Comparison of ENCODE assay signal across 14 cellular contexts in the genomic region with DNA sequence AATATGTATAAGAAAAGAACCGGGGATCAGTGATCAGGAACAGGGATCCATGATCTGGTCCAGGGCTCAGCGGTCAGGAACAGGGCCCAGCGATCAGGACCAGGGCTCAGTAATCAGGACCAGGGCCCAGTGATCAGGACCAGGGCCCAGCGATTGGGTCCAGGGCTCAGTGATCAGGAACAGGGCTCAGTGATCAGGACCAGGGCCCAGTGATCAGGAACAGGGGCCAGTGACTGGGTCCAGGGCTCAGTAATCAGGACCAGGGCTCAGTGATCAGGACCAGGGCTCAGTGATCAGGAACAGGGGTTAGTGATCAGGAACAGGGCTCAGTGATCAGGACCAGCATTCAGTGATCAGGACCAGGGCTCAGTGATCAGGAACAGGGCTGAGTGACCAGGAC. TPM values are rescaled to one million over a fixed set of nuclear protein-coding genes. Genes with fewer than 3 reads are reported as not detected.
DNase-seq lines count a peak whose midpoint lies in the region; ATAC-seq, FAIRE-seq and TF ChIP-seq lines count a peak whose summit lies in the region.
"Had no signal": no experiment of that assay in that cellular context is flagged by ENCODE, and none has a peak within 500 bp of the region (broad histone marks: within the 10 kb centered on the region; RNA-seq: fewer than 3 reads in every experiment).

No MANE protein-coding gene starts in this region.

- TF ChIP-seq CTCF in KMS-11 (conservative IDR thresholded peaks at IDR 0.05; ENCODE audit: low read depth, low read length) (no peak), endothelial cell (IDR thresholded peaks at IDR 0.05; ENCODE audit: unreplicated experiment) (no peak), neural progenitor cell (IDR thresholded peaks at IDR 0.05) (no peak)

- FAIRE-seq in RCC 7860 (lab: Jason Lieb, UNC): no peak

- H3K4me1 Mint-ChIP-seq in endothelial cell (ENCODE audit: unreplicated experiment) (peaks cover 3% of the 10 kb centered on the region), neural progenitor cell (no peaks in the 10 kb centered on the region)

- H3K36me3 ChIP-seq in KMS-11 (ENCODE audit: insufficient read depth): no peaks in the 10 kb centered on the region
- H3K36me3 ChIP-seq in neural progenitor cell: no peaks in the 10 kb centered on the region
- H3K36me3 ChIP-seq: ovary, tibial nerve had no signal

- peak overlapping the region; percentile 88 for H3K4me3 Mint-ChIP-seq in endothelial cell (ENCODE audit: unreplicated experiment)
- H3K4me3 Mint-ChIP-seq in neural progenitor cell: peak overlapping the region; percentile 52
- H3K4me3 Mint-ChIP-seq: activated naive CD4-positive, alpha-beta T cell treated with anti-CD3 and anti-CD28 coated beads for 36 hours had no signal

- H3F3A ChIP-seq in neural progenitor cell (ENCODE audit: low read depth): peaks cover 7% of the 10 kb centered on the region

- peak overlapping the region; percentile 72 for H3K4me2 ChIP-seq in KMS-11
- H3K4me2 ChIP-seq in neural progenitor cell: no peak overlapping the region

- DNase-seq in endothelial cell (ENCODE audit: low spot score) (no peak), neural progenitor cell (ENCODE audit: low spot score) (peak; percentile 18), RCC 7860 (ENCODE audit: low spot score) (no peak)
- DNase-seq: activated naive CD4-positive, alpha-beta T cell treated with anti-CD3 and anti-CD28 coated beads for 36 hours; DMS153; effector CD8-positive, alpha-beta T cell; NCI-H187 had no signal

- H3K27ac ChIP-seq in KMS-11 (peak overlapping the region; percentile 99), neural progenitor cell (no peak overlapping the region)
- H3K27ac ChIP-seq: ovary had no signal

- TF ChIP-seq POLR2A in GM10847 (IDR thresholded peaks at IDR 0.05; ENCODE audit: extremely low read depth, insufficient read length): peak; percentile 34

- peaks cover 8% of the 10 kb centered on the region for H3K9me3 ChIP-seq in neural progenitor cell (ENCODE audit: low read depth)
- H3K9me3 ChIP-seq: ovary had no signal

- ATAC-seq in HG03039 (IDR thresholded peaks at IDR 0.05; ENCODE audit: unreplicated experiment): no peak
- ATAC-seq in GM18868 (IDR thresholded peaks at IDR 0.05; ENCODE audit: unreplicated experiment): no peak
- ATAC-seq in SK-N-SH treated with all-trans-retinoic acid at 6 μM for 48 hours: no peak

- H4K20me1 ChIP-seq in KMS-11 (ENCODE audit: insufficient read depth): no peaks in the 10 kb centered on the region
- H4K20me1 ChIP-seq in neural progenitor cell (ENCODE audit: low read depth): no peaks in the 10 kb centered on the region

- H3K27me3 Mint-ChIP-seq in endothelial cell (ENCODE audit: unreplicated experiment): peaks cover 26% of the 10 kb centered on the region
- H3K27me3 Mint-ChIP-seq in neural progenitor cell (ENCODE audit: insufficient read depth, low read depth): peaks cover 4% of the 10 kb centered on the region

- H3K4me1 ChIP-seq in KMS-11 (ENCODE audit: low read depth, poor library complexity, severe bottlenecking) (peaks cover 53% of the 10 kb centered on the region), neural progenitor cell (no peaks in the 10 kb centered on the region)
- H3K4me1 ChIP-seq: tibial nerve had no signal

- no peaks in the 10 kb centered on the region for H3K27me3 ChIP-seq in KMS-11 (ENCODE audit: insufficient read depth, low read depth)
- H3K27me3 ChIP-seq in neural progenitor cell: no peaks in the 10 kb centered on the region
- H3K27me3 ChIP-seq: ovary, tibial nerve had no signal

- H2AFZ ChIP-seq in KMS-11 (ENCODE audit: low read depth) (no peak overlapping the region), neural progenitor cell (replicated peaks) (no peak overlapping the region)

- H3K9me3 Mint-ChIP-seq in endothelial cell (ENCODE audit: unreplicated experiment): peaks cover 37% of the 10 kb centered on the region
- peaks cover 29% of the 10 kb centered on the region for H3K9me3 Mint-ChIP-seq in neural progenitor cell
- H3K9me3 Mint-ChIP-seq: activated naive CD4-positive, alpha-beta T cell treated with anti-CD3 and anti-CD28 coated beads for 36 hours had no signal

- H3K4me3 ChIP-seq in KMS-11 (IDR thresholded peaks at IDR 0.05; ENCODE audit: insufficient read depth, low read depth, low read length) (no peak overlapping the region), neural progenitor cell (no peak overlapping the region)
- H3K4me3 ChIP-seq: ovary, tibial nerve had no signal

- peak overlapping the region; percentile 75 for H3K9ac ChIP-seq in KMS-11
- H3K9ac ChIP-seq in neural progenitor cell: no peak overlapping the region

- H3K27ac Mint-ChIP-seq in endothelial cell (ENCODE audit: unreplicated experiment) (peak overlapping the region; percentile 55), neural progenitor cell (no peak overlapping the region)
- H3K27ac Mint-ChIP-seq: activated naive CD4-positive, alpha-beta T cell treated with anti-CD3 and anti-CD28 coated beads for 36 hours had no signal

- 0 out of 2 replicates have a peak, but pooled peaks cover 3% of the 10 kb centered on the region for H3K79me2 ChIP-seq in KMS-11 (ENCODE audit: insufficient read depth, low read depth)
- no peaks in the 10 kb centered on the region for H3K79me2 ChIP-seq in neural progenitor cell (ENCODE audit: low read depth)

- H3K36me3 Mint-ChIP-seq in endothelial cell (ENCODE audit: low read depth, unreplicated experiment) (peaks cover 33% of the 10 kb centered on the region), neural progenitor cell (peaks cover 2% of the 10 kb centered on the region)

TF ChIP-seq in SK-N-SH treated with all-trans-retinoic acid at 6 μM for 48 hours, 23 proteins besides CTCF, POLR2A, EP300 and RAD21 (continues in another document):
- TF ChIP-seq, protein P1, sequence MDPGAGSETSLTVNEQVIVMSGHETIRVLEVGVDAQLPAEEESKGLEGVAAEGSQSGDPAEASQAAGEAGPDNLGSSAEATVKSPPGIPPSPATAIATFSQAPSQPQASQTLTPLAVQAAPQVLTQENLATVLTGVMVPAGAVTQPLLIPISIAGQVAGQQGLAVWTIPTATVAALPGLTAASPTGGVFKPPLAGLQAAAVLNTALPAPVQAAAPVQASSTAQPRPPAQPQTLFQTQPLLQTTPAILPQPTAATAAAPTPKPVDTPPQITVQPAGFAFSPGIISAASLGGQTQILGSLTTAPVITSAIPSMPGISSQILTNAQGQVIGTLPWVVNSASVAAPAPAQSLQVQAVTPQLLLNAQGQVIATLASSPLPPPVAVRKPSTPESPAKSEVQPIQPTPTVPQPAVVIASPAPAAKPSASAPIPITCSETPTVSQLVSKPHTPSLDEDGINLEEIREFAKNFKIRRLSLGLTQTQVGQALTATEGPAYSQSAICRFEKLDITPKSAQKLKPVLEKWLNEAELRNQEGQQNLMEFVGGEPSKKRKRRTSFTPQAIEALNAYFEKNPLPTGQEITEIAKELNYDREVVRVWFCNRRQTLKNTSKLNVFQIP (CRISPR knock-in tag; IDR thresholded peaks at IDR 0.05; ENCODE audit: borderline replicate concordance, low read depth): no peak
- no peak for TF ChIP-seq ARNTL (CRISPR knock-in tag; IDR thresholded peaks at IDR 0.05; ENCODE audit: borderline replicate concordance, low read depth)
- TF ChIP-seq, protein P2, sequence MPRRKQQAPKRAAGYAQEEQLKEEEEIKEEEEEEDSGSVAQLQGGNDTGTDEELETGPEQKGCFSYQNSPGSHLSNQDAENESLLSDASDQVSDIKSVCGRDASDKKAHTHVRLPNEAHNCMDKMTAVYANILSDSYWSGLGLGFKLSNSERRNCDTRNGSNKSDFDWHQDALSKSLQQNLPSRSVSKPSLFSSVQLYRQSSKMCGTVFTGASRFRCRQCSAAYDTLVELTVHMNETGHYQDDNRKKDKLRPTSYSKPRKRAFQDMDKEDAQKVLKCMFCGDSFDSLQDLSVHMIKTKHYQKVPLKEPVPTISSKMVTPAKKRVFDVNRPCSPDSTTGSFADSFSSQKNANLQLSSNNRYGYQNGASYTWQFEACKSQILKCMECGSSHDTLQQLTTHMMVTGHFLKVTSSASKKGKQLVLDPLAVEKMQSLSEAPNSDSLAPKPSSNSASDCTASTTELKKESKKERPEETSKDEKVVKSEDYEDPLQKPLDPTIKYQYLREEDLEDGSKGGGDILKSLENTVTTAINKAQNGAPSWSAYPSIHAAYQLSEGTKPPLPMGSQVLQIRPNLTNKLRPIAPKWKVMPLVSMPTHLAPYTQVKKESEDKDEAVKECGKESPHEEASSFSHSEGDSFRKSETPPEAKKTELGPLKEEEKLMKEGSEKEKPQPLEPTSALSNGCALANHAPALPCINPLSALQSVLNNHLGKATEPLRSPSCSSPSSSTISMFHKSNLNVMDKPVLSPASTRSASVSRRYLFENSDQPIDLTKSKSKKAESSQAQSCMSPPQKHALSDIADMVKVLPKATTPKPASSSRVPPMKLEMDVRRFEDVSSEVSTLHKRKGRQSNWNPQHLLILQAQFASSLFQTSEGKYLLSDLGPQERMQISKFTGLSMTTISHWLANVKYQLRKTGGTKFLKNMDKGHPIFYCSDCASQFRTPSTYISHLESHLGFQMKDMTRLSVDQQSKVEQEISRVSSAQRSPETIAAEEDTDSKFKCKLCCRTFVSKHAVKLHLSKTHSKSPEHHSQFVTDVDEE (CRISPR knock-in tag; IDR thresholded peaks at IDR 0.05): no peak
- no peak for TF ChIP-seq ISL1 (CRISPR knock-in tag; IDR thresholded peaks at IDR 0.05)
- no peak for TF ChIP-seq ZNF8 (CRISPR knock-in tag; IDR thresholded peaks at IDR 0.05)
- no peak for TF ChIP-seq BACH2 (CRISPR knock-in tag; IDR thresholded peaks at IDR 0.05; ENCODE audit: borderline replicate concordance)
- TF ChIP-seq ZFP3 (CRISPR knock-in tag; IDR thresholded peaks at IDR 0.05): no peak
- no peak for TF ChIP-seq TCF4 (CRISPR knock-in tag; IDR thresholded peaks at IDR 0.05; ENCODE audit: borderline replicate concordance)
- TF ChIP-seq CSDC2 (CRISPR knock-in tag; IDR thresholded peaks at IDR 0.05): no peak
- TF ChIP-seq OSR1 (CRISPR knock-in tag; IDR thresholded peaks at IDR 0.05): no peak
- no peak for TF ChIP-seq ZC3H10 (CRISPR knock-in tag; IDR thresholded peaks at IDR 0.05)
- TF ChIP-seq, protein P3, sequence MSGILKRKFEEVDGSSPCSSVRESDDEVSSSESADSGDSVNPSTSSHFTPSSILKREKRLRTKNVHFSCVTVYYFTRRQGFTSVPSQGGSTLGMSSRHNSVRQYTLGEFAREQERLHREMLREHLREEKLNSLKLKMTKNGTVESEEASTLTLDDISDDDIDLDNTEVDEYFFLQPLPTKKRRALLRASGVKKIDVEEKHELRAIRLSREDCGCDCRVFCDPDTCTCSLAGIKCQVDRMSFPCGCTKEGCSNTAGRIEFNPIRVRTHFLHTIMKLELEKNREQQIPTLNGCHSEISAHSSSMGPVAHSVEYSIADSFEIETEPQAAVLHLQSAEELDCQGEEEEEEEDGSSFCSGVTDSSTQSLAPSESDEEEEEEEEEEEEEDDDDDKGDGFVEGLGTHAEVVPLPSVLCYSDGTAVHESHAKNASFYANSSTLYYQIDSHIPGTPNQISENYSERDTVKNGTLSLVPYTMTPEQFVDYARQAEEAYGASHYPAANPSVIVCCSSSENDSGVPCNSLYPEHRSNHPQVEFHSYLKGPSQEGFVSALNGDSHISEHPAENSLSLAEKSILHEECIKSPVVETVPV (CRISPR knock-in tag; IDR thresholded peaks at IDR 0.05): no peak
- no peak for TF ChIP-seq GLIS3 (CRISPR knock-in tag; IDR thresholded peaks at IDR 0.05)
- TF ChIP-seq ESRRG (CRISPR knock-in tag; IDR thresholded peaks at IDR 0.05): no peak

RNA-seq across cellular contexts. Expression of a gene that starts 56.3 kb away (rescaled TPM):
- total RNA-seq in endothelial cell (ENCODE audit: unreplicated experiment) (1.6 TPM), neural progenitor cell (ENCODE audit: low replicate concordance) (0.90 and 3.6 TPM in 2 replicates)
